20 cellular contexts compared by ENCODE assay signal in the genomic region with DNA sequence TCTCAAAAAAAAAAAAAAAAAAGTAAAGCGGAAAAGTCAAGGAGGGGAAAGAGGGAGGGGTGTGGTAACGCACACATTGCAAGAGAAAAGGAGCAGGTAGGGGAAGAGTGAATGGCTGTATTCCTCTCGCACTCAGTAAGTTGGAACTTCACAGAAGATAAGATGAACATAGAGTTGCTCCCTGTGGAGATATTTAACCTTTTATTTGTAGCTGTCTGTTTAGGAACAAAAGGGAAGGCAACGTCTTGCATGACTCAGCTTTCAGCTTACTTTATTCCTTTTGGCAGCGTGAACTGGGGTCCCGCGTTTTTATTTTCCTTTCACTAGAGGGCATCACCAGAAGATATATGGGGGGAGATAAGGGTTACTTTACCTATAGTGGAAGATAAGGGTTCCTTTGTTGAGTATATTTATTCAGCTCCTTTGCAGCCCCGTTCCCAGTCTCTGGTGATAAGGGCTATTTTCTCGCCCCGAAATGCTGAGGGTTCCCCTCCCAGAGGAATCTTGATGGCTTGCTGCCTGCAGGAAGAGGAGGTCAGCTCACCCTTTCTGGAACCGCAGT.
DNase-seq lines count a peak whose midpoint lies in the region; ATAC-seq lines count a peak whose summit lies in the region.
"Had no signal": no experiment of that assay in that cellular context is flagged by ENCODE, and none has a peak within 500 bp of the region (broad histone marks: within the 10 kb centered on the region; RNA-seq: fewer than 3 reads in every experiment).

No MANE protein-coding gene starts in this region.

- H3K27ac ChIP-seq in right cardiac atrium (ENCODE audit: low read length): no peak overlapping the region
- H3K27ac ChIP-seq in iPS-20b (ENCODE audit: low read length): no peak overlapping the region
- H3K27ac ChIP-seq: cardiac muscle cell, prostate gland, tibial nerve had no signal

- H3K9me3 ChIP-seq in right cardiac atrium (ENCODE audit: control insufficient read depth, low read length): no peaks in the 10 kb centered on the region
- H3K9me3 ChIP-seq in iPS-20b (ENCODE audit: insufficient read depth, low read depth, low read length): peaks cover 8% of the 10 kb centered on the region; the same call in 1 of the 2 replicates
- H3K9me3 ChIP-seq: MG63, prostate gland had no signal

- H3K27me3 ChIP-seq in right cardiac atrium (ENCODE audit: control insufficient read depth, insufficient read depth) (no peaks in the 10 kb centered on the region), iPS-20b (ENCODE audit: insufficient read depth, low read length) (no peaks in the 10 kb centered on the region)
- H3K27me3 ChIP-seq: cardiac muscle cell, MG63, tibial nerve had no signal

- H3K36me3 ChIP-seq in iPS-20b (ENCODE audit: insufficient read depth, low read depth, low read length): no peaks in the 10 kb centered on the region
- H3K36me3 ChIP-seq: cardiac muscle cell, MG63, prostate gland had no signal

- H3K4me1 ChIP-seq in right cardiac atrium (ENCODE audit: control insufficient read depth, insufficient read depth, low read length) (no peaks in the 10 kb centered on the region), iPS-20b (ENCODE audit: insufficient read depth, low read length) (peaks cover 12% of the 10 kb centered on the region; the same call in 1 of the 2 replicates)
- H3K4me1 ChIP-seq: prostate gland had no signal

- H3K9ac ChIP-seq in iPS-20b (ENCODE audit: low read depth, low read length): peak overlapping the region; percentile 23; the same call in 1 of the 2 replicates

- DNase-seq in right cardiac atrium (no peak), cardiac septum (ENCODE audit: low spot score) (no peak), amniotic epithelial cell (ENCODE audit: low read depth) (peak; percentile 22), NCI-H2171 (lab: John Stamatoyannopoulos, UW) (no peak), NCI-H1694 (lab: John Stamatoyannopoulos, UW) (no peak)
- DNase-seq: activated CD4-positive, alpha-beta T cell treated with anti-CD3 and anti-CD28 coated beads, Interleukin-2, amount 50 U/mL, for 48 hours; activated naive CD8-positive, alpha-beta T cell treated with anti-CD3 and anti-CD28 coated beads for 36 hours; CD4-positive, alpha-beta memory T cell; DND-41; effector memory CD4-positive, alpha-beta T cell; MG63; NCI-H2081; NCI-H69 had no signal

- intact Hi-C loops in right cardiac atrium (cut with DNase I): no loop called here
- intact Hi-C loops in cardiac septum (cut with DNase I): no loop called here

- H3K4me3 ChIP-seq in right cardiac atrium (ENCODE audit: low read length) (no peak overlapping the region), iPS-20b (ENCODE audit: low read length) (peak overlapping the region; percentile 31; the same call in 1 of the 2 replicates)
- H3K4me3 ChIP-seq: A549, cardiac muscle cell, MG63, prostate gland, tibial nerve had no signal

- WGBS in right cardiac atrium: 12% methylated on average over 11 of the region's 11 CpGs

- peak; percentile 47 to 89 for ATAC-seq in right cardiac atrium
- no peak for ATAC-seq in HG03521 (IDR thresholded peaks at IDR 0.05; ENCODE audit: unreplicated experiment)
- ATAC-seq in HG02588 (IDR thresholded peaks at IDR 0.05; ENCODE audit: unreplicated experiment): no peak
- ATAC-seq: A549 had no signal

Comparison
In these comparisons a context has a peak if more than half of its experiments do, and no peak if none do; other contexts are left out.
1. ATAC-seq: peak in right cardiac atrium (2 of 2); none in HG03521 (single experiment) and HG02588 (single experiment).